In genomic region chr3:152051501-152052404, GRCh38 we compare ENCODE assay signal across 8 cellular contexts.
DNase-seq lines count a peak whose midpoint lies in the region; ATAC-seq and TF ChIP-seq lines count a peak whose summit lies in the region.
"Had no signal": no experiment of that assay in that cellular context is flagged by ENCODE, and none has a peak within 500 bp of the region (broad histone marks: within the 10 kb centered on the region; RNA-seq: fewer than 3 reads in every experiment).

No MANE protein-coding gene starts in this region.

- no peak for TF ChIP-seq CTCF in neural progenitor cell (IDR thresholded peaks at IDR 0.05)
- no peak for TF ChIP-seq CTCF in ovary (IDR thresholded peaks at IDR 0.05)

- intact Hi-C loops in ovary (cut with DNase I) = no loop called here

- no peak overlapping the region for H3K4me3 Mint-ChIP-seq in neural progenitor cell

- no peak overlapping the region for H3K9ac ChIP-seq in rectal smooth muscle tissue (ENCODE audit: low read length)
- no peak overlapping the region for H3K9ac ChIP-seq in neural progenitor cell

- H3F3A ChIP-seq in neural progenitor cell (ENCODE audit: low read depth) = no peaks in the 10 kb centered on the region

- H3K4me1 ChIP-seq in rectal smooth muscle tissue (ENCODE audit: control insufficient read depth, insufficient read depth, low read length) (no peaks in the 10 kb centered on the region), neural progenitor cell (no peaks in the 10 kb centered on the region), ovary (ENCODE audit: insufficient read depth) (no peaks in the 10 kb centered on the region)

- no peak for TF ChIP-seq POLR2A in ovary (IDR thresholded peaks at IDR 0.05)

- H3K36me3 ChIP-seq in rectal smooth muscle tissue (ENCODE audit: control insufficient read depth, insufficient read depth, low read length) (no peaks in the 10 kb centered on the region), neural progenitor cell (no peaks in the 10 kb centered on the region), ovary (no peaks in the 10 kb centered on the region)

- H3K27me3 ChIP-seq in rectal smooth muscle tissue (ENCODE audit: control insufficient read depth, insufficient read depth, low read length) = no peaks in the 10 kb centered on the region
- H3K27me3 ChIP-seq in neural progenitor cell = no peaks in the 10 kb centered on the region
- H3K27me3 ChIP-seq in ovary = no peaks in the 10 kb centered on the region

- H3K27me3 Mint-ChIP-seq in neural progenitor cell (ENCODE audit: insufficient read depth, low read depth) = peaks cover 2% of the 10 kb centered on the region

- H4K20me1 ChIP-seq in neural progenitor cell (ENCODE audit: low read depth) = no peaks in the 10 kb centered on the region

- no peaks in the 10 kb centered on the region for H3K9me3 Mint-ChIP-seq in neural progenitor cell

- WGBS in ovary, 3 donors = 65 to 69% (median 68%) methylated on average over 3 of the region's 3 CpGs

- no peaks in the 10 kb centered on the region for H3K4me1 Mint-ChIP-seq in neural progenitor cell

- no peak overlapping the region for H3K4me3 ChIP-seq in rectal smooth muscle tissue (ENCODE audit: low read length)
- no peak overlapping the region for H3K4me3 ChIP-seq in neural progenitor cell
- H3K4me3 ChIP-seq in ovary = no peak overlapping the region

- no peak overlapping the region for H3K27ac Mint-ChIP-seq in neural progenitor cell

- no peak overlapping the region for H3K4me2 ChIP-seq in neural progenitor cell

- TF ChIP-seq EP300 in ovary (IDR thresholded peaks at IDR 0.05) = no peak

- H3K27ac ChIP-seq in rectal smooth muscle tissue (ENCODE audit: low read depth, low read length) (peak overlapping the region; percentile 1), neural progenitor cell (no peak overlapping the region), ovary (no peak overlapping the region)

- ATAC-seq in GM18858 (IDR thresholded peaks at IDR 0.05; ENCODE audit: unreplicated experiment) (peak; percentile 89), HG02981 (IDR thresholded peaks at IDR 0.05; ENCODE audit: unreplicated experiment) (peak; percentile 68), SK-N-SH treated with all-trans-retinoic acid at 6 μM for 48 hours (peak; percentile 54), GM18907 (IDR thresholded peaks at IDR 0.05; ENCODE audit: unreplicated experiment) (no peak)

- no peaks in the 10 kb centered on the region for H3K36me3 Mint-ChIP-seq in neural progenitor cell

- H3K9me3 ChIP-seq in neural progenitor cell (ENCODE audit: low read depth) (no peaks in the 10 kb centered on the region), ovary (no peaks in the 10 kb centered on the region)

- H3K79me2 ChIP-seq in neural progenitor cell (ENCODE audit: low read depth) = no peaks in the 10 kb centered on the region

- H2AFZ ChIP-seq in neural progenitor cell (replicated peaks) = no peak overlapping the region

- DNase-seq in neural progenitor cell (ENCODE audit: low spot score) = no peak
- no peak for DNase-seq in ovary
- DNase-seq: activated CD8-positive, alpha-beta memory T cell treated with anti-CD3 and anti-CD28 coated beads, Interleukin-2, amount 50 U/mL, for 4 hours had no signal

TF ChIP-seq in SK-N-SH treated with all-trans-retinoic acid at 6 μM for 48 hours, 23 proteins besides CTCF, POLR2A, EP300 and RAD21:
- TF ChIP-seq BACH2 (CRISPR knock-in tag; IDR thresholded peaks at IDR 0.05; ENCODE audit: borderline replicate concordance) (no peak), RARB (CRISPR knock-in tag; IDR thresholded peaks at IDR 0.05) (no peak)
